11 cellular contexts compared by ENCODE assay signal in the genomic region with DNA sequence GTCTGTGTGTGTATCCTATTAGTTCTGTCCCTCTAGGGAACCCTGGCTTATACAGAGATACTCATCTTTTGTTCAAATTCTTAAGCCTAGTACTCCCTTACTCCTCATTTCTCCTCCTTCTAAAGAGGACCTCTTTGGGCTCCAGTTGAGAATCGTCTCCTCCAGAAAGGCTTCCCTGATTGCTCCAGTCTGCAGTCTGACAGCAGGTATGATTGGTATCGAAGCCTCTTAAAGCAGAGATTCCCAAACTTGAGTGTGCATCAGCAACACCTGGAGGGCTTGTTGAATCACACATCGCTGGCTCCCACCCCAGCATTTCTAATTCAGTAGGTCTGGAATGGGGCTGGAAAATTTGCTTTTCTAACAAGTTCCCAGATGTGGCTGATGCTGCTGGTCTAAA.
"Had no signal": no experiment of that assay in that cellular context is flagged by ENCODE, and none has a peak within 500 bp of the region (broad histone marks: within the 10 kb centered on the region; RNA-seq: fewer than 3 reads in every experiment).

No MANE protein-coding gene starts in this region.

- ATAC-seq: GM23338, HCT116 had no signal

- H3K4me2 ChIP-seq: GM23338 had no signal

- FAIRE-seq: H1, H54 had no signal

- H3K36me3 ChIP-seq: HAP-1 had no signal

- H3K4me3 ChIP-seq: GM23248, GM23338, HAP-1 had no signal

- DNase-seq: GM23248, GOT3, H7, H9, HCEC 1CT, HFFc6 had no signal

- H2AFZ ChIP-seq: GM23248, GM23338 had no signal

- H3K9ac ChIP-seq: GM23248 had no signal

- H3K4me1 ChIP-seq: HAP-1 had no signal

- H3K27ac ChIP-seq: GM23248 had no signal

- H3K9me3 ChIP-seq: HAP-1 had no signal
